ENCODE assay signal across 22 cellular contexts in the genomic region with DNA sequence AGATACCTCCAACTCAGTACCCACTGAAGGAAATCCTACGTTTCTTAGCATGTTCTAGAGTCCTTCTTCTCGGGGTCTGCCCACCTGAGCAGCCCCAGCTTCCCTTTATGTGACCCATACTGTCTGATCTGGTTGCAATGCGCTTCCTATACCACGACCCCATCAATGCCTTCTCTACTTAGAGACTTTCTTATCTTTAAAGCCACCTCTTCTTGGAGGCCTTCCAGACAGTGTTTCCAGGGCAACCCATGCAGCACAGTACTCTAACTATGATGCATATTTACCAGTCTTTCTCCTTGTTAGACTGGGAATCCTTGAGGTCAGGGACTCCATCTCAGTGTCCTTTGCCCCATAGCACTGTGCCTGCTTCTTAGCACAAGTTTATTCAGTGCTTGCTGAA. TPM values are rescaled to one million over a fixed set of nuclear protein-coding genes. Genes with fewer than 3 reads are reported as not detected.
DNase-seq lines count a peak whose midpoint lies in the region; ATAC-seq, FAIRE-seq and TF ChIP-seq lines count a peak whose summit lies in the region.
"Had no signal": no experiment of that assay in that cellular context is flagged by ENCODE, and none has a peak within 500 bp of the region (broad histone marks: within the 10 kb centered on the region; RNA-seq: fewer than 3 reads in every experiment).

No MANE protein-coding gene starts in this region.

- no peak overlapping the region for H3K27ac ChIP-seq in K562 (ENCODE audit: extremely low read depth, low read depth, low read length)
- H3K27ac ChIP-seq: 22Rv1, A549, C4-2B, KMS-11 had no signal

- intact Hi-C loops in K562 (cut with micrococcal nuclease): no loop called here

- TF ChIP-seq RAD21 in K562 (CRISPR knock-in tag; conservative IDR thresholded peaks at IDR 0.05 in 1 of 2, IDR thresholded peaks at IDR 0.05 in 1 of 2): no peak

- TF ChIP-seq POLR2A in K562 (conservative IDR thresholded peaks at IDR 0.05): no peak

- H3K9me1 ChIP-seq in K562 (ENCODE audit: control insufficient read depth, insufficient read depth, low read length): no peaks in the 10 kb centered on the region

- no peak overlapping the region for H2AFZ ChIP-seq in K562 (ENCODE audit: low read depth, low read length)
- H2AFZ ChIP-seq: GM23338 had no signal

- H4K20me1 ChIP-seq in K562 (replicated peaks; ENCODE audit: control insufficient read depth, insufficient read depth, low read length): no peaks in the 10 kb centered on the region

- no peaks in the 10 kb centered on the region for H3K36me3 ChIP-seq in K562 (ENCODE audit: control insufficient read depth, insufficient read depth, low read length)

- H3K9me3 ChIP-seq in K562 (replicated peaks; ENCODE audit: control insufficient read depth, insufficient read depth, low read depth, low read length): no peaks in the 10 kb centered on the region

- no peak overlapping the region for H3K9ac ChIP-seq in K562 (ENCODE audit: insufficient read depth in 1 of 2, low read depth in 2 of 2, low read length in 2 of 2)
- H3K9ac ChIP-seq: KMS-11 had no signal

- DNase-seq in DMS 273 (lab: John Stamatoyannopoulos, UW; ENCODE audit: unreplicated experiment) (peak; percentile 17), DMS 273 treated with DMSO at 0.1 percent for 48 hours (lab: John Stamatoyannopoulos, UW) (no peak), K562 (ENCODE audit: extremely low read depth in 1 of 4, low spot score in 3 of 4) (peak in 1 of 4 experiments; percentile 16), inferior parietal cortex (ENCODE audit: extremely low spot score) (peak; percentile 18), NCI-H2029 treated with DMSO at 0.1 percent for 48 hours (lab: John Stamatoyannopoulos, UW) (no peak), frontal cortex (ENCODE audit: low spot score in 2 of 2) (no peak)
- DNase-seq: AML-193; Calu3; CD4-positive, alpha-beta memory T cell; GDM1; H7; HFFc6 had no signal

- peaks cover 5 to 43% of the 10 kb centered on the region in 2 experiments; a peak in 3 of 5 replicates for H3K27me3 ChIP-seq in K562 (ENCODE audit: control insufficient read depth in 2 of 2, insufficient read depth in 2 of 2, low read length in 2 of 2)

- H3K4me3 ChIP-seq in K562: no peak overlapping the region
- H3K4me3 ChIP-seq: A549, GM23338 had no signal

- H3K4me2 ChIP-seq in K562 (ENCODE audit: insufficient read depth, low read length): no peak overlapping the region
- H3K4me2 ChIP-seq: A549, GM23338, KMS-11 had no signal

- 4% methylated on average over 4 of the region's 4 CpGs for WGBS in K562 (ENCODE audit: insufficient coverage, low coverage, missing lambda C conversion rate)

- ATAC-seq in K562: no peak
- no peak for ATAC-seq in HG02938 (IDR thresholded peaks at IDR 0.05; ENCODE audit: unreplicated experiment)
- ATAC-seq: GM23338, HCT116, HepG2 had no signal

- no peaks in the 10 kb centered on the region for H3K79me2 ChIP-seq in K562 (ENCODE audit: control insufficient read depth, insufficient read depth, low read length)

- TF ChIP-seq EP300 in K562 (IDR thresholded peaks at IDR 0.05; ENCODE audit: low read length): no peak

- no peak for FAIRE-seq in K562 (lab: Jason Lieb, UNC)
- no peak for FAIRE-seq in frontal cortex (lab: Jason Lieb, UNC)
- FAIRE-seq: A549, GM12892, GM18507, HepG2 had no signal

- no TSS peak for BruUV-seq in K562 (replicated peaks; lab: Mats Ljungman, UMichigan)

- H3K4me1 ChIP-seq in K562 (replicated peaks in 1 of 2; ENCODE audit: control insufficient read depth in 2 of 2, insufficient read depth in 2 of 2, low read length in 2 of 2): no peaks in the 10 kb centered on the region
- H3K4me1 ChIP-seq: A549 had no signal

- CTCF ChIA-PET in K562 (lab: Yijun Ruan, JAX; ENCODE audit: low intra/inter-chr PET ratio): no interaction called here

- in situ Hi-C loops in K562 (cut with MboI): loop anchor here (25.0 kb wide), 1 partner anchor 296 kb away; no protein-coding TSS in a partner anchor

- POLR2A ChIA-PET in K562 (lab: Yijun Ruan, JAX): no interaction called here

- TF ChIP-seq CTCF in K562 (IDR thresholded peaks at IDR 0.05 in 2 of 3, conservative IDR thresholded peaks at IDR 0.05 in 1 of 3; ENCODE audit: insufficient read depth in 2 of 3, low read depth in 1 of 3, low read length in 3 of 3): no peak

TF ChIP-seq in K562, 482 proteins besides CTCF, POLR2A, EP300 and RAD21:
- peak; percentile 53 for TF ChIP-seq RFX1 (IDR thresholded peaks at IDR 0.05)
- TF ChIP-seq YBX1 (IDR thresholded peaks at IDR 0.05): no peak

RNA-seq across cellular contexts. Expression of gene SLF2, which starts 54.5 kb away (rescaled TPM):
- 19.8 and 53.8 TPM in 2 replicates for total RNA-seq in K562 (2011; cell fraction: chromatin; rRNA removed; ENCODE audit: low replicate concordance)
- 21.0 and 23.3 TPM in 2 replicates for total RNA-seq in K562 (2011; cell fraction: nucleolus; rRNA removed)
- 30.5 and 45.8 TPM in 2 replicates for total RNA-seq in K562 (2011; cell fraction: nucleoplasm; rRNA removed)
- total RNA-seq in K562 (2014; rRNA removed): 7.8 and 8.8 TPM in 2 replicates
- total RNA-seq in K562 (2014; rRNA removed; fragmentation: Illumina TruSeq; extraction: Trizol): 13.8 and 13.9 TPM in 2 replicates
- total RNA-seq in K562 (2015; rRNA removed; fragmentation: Illumina TruSeq; extraction: Trizol): 17.6 and 18.4 TPM in 2 replicates
- 9.2 and 11.3 TPM in 2 replicates for total RNA-seq in K562 (2021)
- 6.7 and 7.1 TPM in 2 replicates for polyA plus RNA-seq in K562 (2011; rRNA removed)
- 2.6 and 3.9 TPM in 2 replicates for polyA plus RNA-seq in K562 (2011; cell fraction: cytosol; rRNA removed)
- polyA plus RNA-seq in K562 (2011; cell fraction: nucleus; rRNA removed): 9.7 and 10.6 TPM in 2 replicates
- polyA plus RNA-seq in K562 (2012): 6.6 and 11.2 TPM in 2 replicates
- 4.9 and 6.1 TPM in 2 replicates for polyA plus RNA-seq in K562 (2014; fragmentation: Illumina TruSeq; extraction: Trizol)
- polyA plus RNA-seq in K562 (2014; fragmentation: Nextera tagmentation; extraction: Ambion mirVana): 1 to 10 TPM; 1.7 to 1.8 TPM
- polyA plus RNA-seq in K562 (2014; rRNA removed): 7.9 and 8.6 TPM in 2 replicates
- 13.3 and 19.4 TPM in 2 replicates for polyA minus RNA-seq in K562 (2011; rRNA and poly(A)+ RNA removed)
- 6.1 and 7.0 TPM in 2 replicates for polyA minus RNA-seq in K562 (2011; cell fraction: cytosol; rRNA and poly(A)+ RNA removed)
- 25.6 and 47.8 TPM in 2 replicates for polyA minus RNA-seq in K562 (2011; cell fraction: nucleus; rRNA and poly(A)+ RNA removed)
- 46.5 TPM for total RNA-seq in frontal cortex

Comparison
In these comparisons a context has a peak if more than half of its experiments do, and no peak if none do; other contexts are left out.
1. DNase-seq: peak in DMS 273 (single experiment) and inferior parietal cortex (single experiment); none in DMS 273 treated with DMSO at 0.1 percent for 48 hours (single experiment), NCI-H2029 treated with DMSO at 0.1 percent for 48 hours (single experiment) and frontal cortex (0 of 2).